ENCODE assay signal across 12 cellular contexts in the genomic region with DNA sequence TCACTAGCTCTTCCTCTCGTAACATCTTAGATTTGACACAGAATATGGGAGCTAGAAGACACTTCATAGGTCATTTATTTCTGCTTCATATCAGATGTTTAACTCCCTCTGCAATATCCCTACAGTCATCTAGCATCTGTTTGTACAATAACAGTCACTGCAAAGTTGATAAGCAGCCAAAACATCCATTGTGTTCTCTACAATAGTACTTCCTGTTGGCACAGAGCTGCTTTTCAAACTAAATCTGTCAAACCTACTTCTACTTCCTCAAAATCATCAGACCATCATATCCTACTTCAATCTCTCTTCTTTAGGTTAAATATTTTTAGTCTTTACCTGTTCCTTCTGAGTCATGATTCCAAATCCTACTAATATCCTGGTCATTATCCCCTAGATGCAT.
A peak's percentile ranks its signal among the peaks of the same experiment; 100 is the strongest.
DNase-seq lines count a peak whose midpoint lies in the region; ATAC-seq, FAIRE-seq and TF ChIP-seq lines count a peak whose summit lies in the region.
"Had no signal": no experiment of that assay in that cellular context is flagged by ENCODE, and none has a peak within 500 bp of the region (broad histone marks: within the 10 kb centered on the region; RNA-seq: fewer than 3 reads in every experiment).

No MANE protein-coding gene starts in this region.

- H3K36me3 Mint-ChIP-seq in activated CD8-positive, alpha-beta T cell treated with anti-CD3 and anti-CD28 coated beads for 36 hours (ENCODE audit: low read depth): no peaks in the 10 kb centered on the region
- H3K36me3 Mint-ChIP-seq: natural killer cell treated with Interleukin-12 subunit alpha and Interleukin-12 subunit beta and Interleukin-15 and Interleukin-18, amount 100 ng/mL, for 72 hours had no signal

- no peak overlapping the region for H3K27ac ChIP-seq in small intestine (ENCODE audit: low read depth in 1 of 2, low read length in 1 of 2)
- H3K27ac ChIP-seq: SJCRH30 had no signal

- no peaks in the 10 kb centered on the region for H3K9me3 ChIP-seq in small intestine (ENCODE audit: control insufficient read depth, low read depth)
- H3K9me3 ChIP-seq: SJCRH30 had no signal

- POLR2A ChIA-PET in activated CD8-positive, alpha-beta T cell treated with anti-CD3 and anti-CD28 coated beads for 36 hours (lab: Charles Lee): interaction anchor here (0.6 kb wide), 1 partner anchor 132 kb away, joined by 3 read pairs; no protein-coding TSS in a partner anchor

- H3K27ac Mint-ChIP-seq in activated CD8-positive, alpha-beta T cell treated with anti-CD3 and anti-CD28 coated beads for 36 hours: no peak overlapping the region
- H3K27ac Mint-ChIP-seq: natural killer cell treated with Interleukin-12 subunit alpha and Interleukin-12 subunit beta and Interleukin-15 and Interleukin-18, amount 100 ng/mL, for 72 hours had no signal

- intact Hi-C loops in activated CD8-positive, alpha-beta T cell treated with anti-CD3 and anti-CD28 coated beads for 36 hours (cut with micrococcal nuclease): no loop called here

- H3K4me1 Mint-ChIP-seq in activated CD8-positive, alpha-beta T cell treated with anti-CD3 and anti-CD28 coated beads for 36 hours (ENCODE audit: low read depth): no peaks in the 10 kb centered on the region

- no peak overlapping the region for H3K4me3 ChIP-seq in small intestine (ENCODE audit: low read depth in 1 of 2, low read length in 2 of 2)
- H3K4me3 ChIP-seq: SJCRH30 had no signal

- peak; percentile 82 for ATAC-seq in GM21786 (IDR thresholded peaks at IDR 0.05; ENCODE audit: unreplicated experiment)
- no peak for ATAC-seq in activated CD8-positive, alpha-beta T cell treated with anti-CD3 and anti-CD28 coated beads for 36 hours
- ATAC-seq: natural killer cell treated with Interleukin-12 subunit alpha and Interleukin-12 subunit beta and Interleukin-15 and Interleukin-18, amount 100 ng/mL, for 72 hours had no signal

- DNase-seq in GM18507 (ENCODE audit: extremely low spot score, insufficient read length, low read depth) (no peak), NCI-H1105 (lab: John Stamatoyannopoulos, UW) (peak; percentile 66), globus pallidus (ENCODE audit: low spot score) (peak; percentile 1), NCI-H510A (lab: John Stamatoyannopoulos, UW) (no peak), small intestine (no peak), cerebellum (ENCODE audit: low spot score) (no peak)
- no peak for DNase-seq in activated CD8-positive, alpha-beta T cell treated with anti-CD3 and anti-CD28 coated beads for 36 hours
- DNase-seq: activated effector memory CD4-positive, alpha-beta T cell treated with anti-CD3 and anti-CD28 coated beads, Interleukin-2, amount 50 U/mL, for 16 hours; SJCRH30 had no signal

- no peak for TF ChIP-seq CTCF in activated CD8-positive, alpha-beta T cell treated with anti-CD3 and anti-CD28 coated beads for 36 hours (IDR thresholded peaks at IDR 0.05)

- no peaks in the 10 kb centered on the region for H3K9me3 Mint-ChIP-seq in activated CD8-positive, alpha-beta T cell treated with anti-CD3 and anti-CD28 coated beads for 36 hours
- H3K9me3 Mint-ChIP-seq: natural killer cell treated with Interleukin-12 subunit alpha and Interleukin-12 subunit beta and Interleukin-15 and Interleukin-18, amount 100 ng/mL, for 72 hours had no signal

- no peak overlapping the region for H3K4me3 Mint-ChIP-seq in activated CD8-positive, alpha-beta T cell treated with anti-CD3 and anti-CD28 coated beads for 36 hours
- H3K4me3 Mint-ChIP-seq: natural killer cell treated with Interleukin-12 subunit alpha and Interleukin-12 subunit beta and Interleukin-15 and Interleukin-18, amount 100 ng/mL, for 72 hours had no signal

- no peaks in the 10 kb centered on the region for H3K36me3 ChIP-seq in small intestine (ENCODE audit: control insufficient read depth in 2 of 2, insufficient read depth in 2 of 2, low read length in 2 of 2)
- H3K36me3 ChIP-seq: SJCRH30 had no signal

- peak; percentile 47 for FAIRE-seq in GM18507 (lab: Jason Lieb, UNC)
- FAIRE-seq in small intestine (lab: Jason Lieb, UNC): no peak
- FAIRE-seq: G401.6 had no signal

- no peaks in the 10 kb centered on the region for H3K27me3 ChIP-seq in small intestine (ENCODE audit: control insufficient read depth in 2 of 2, insufficient read depth in 2 of 2, low read length in 2 of 2)
- H3K27me3 ChIP-seq: SJCRH30 had no signal

- 43 to 80% (median 57%) methylated on average over 1 of the region's 1 CpG for WGBS in small intestine, 3 donors

- H3K4me1 ChIP-seq in small intestine (ENCODE audit: control insufficient read depth in 2 of 2, insufficient read depth in 1 of 2, low read depth in 1 of 2, low read length in 1 of 2): no peaks in the 10 kb centered on the region
- H3K4me1 ChIP-seq: SJCRH30 had no signal

- CTCF ChIA-PET in activated CD8-positive, alpha-beta T cell treated with anti-CD3 and anti-CD28 coated beads for 36 hours (lab: Charles Lee): no interaction called here

- no peaks in the 10 kb centered on the region for H3K27me3 Mint-ChIP-seq in activated CD8-positive, alpha-beta T cell treated with anti-CD3 and anti-CD28 coated beads for 36 hours
- H3K27me3 Mint-ChIP-seq: natural killer cell treated with Interleukin-12 subunit alpha and Interleukin-12 subunit beta and Interleukin-15 and Interleukin-18, amount 100 ng/mL, for 72 hours had no signal

Comparison
In these comparisons a context has a peak if more than half of its experiments do, and no peak if none do; other contexts are left out.
1. DNase-seq: peak in NCI-H1105 (single experiment) and globus pallidus (single experiment); none in GM18507 (single experiment), NCI-H510A (single experiment), activated CD8-positive, alpha-beta T cell treated with anti-CD3 and anti-CD28 coated beads for 36 hours (single experiment), small intestine (single experiment) and cerebellum (single experiment).